Comparison of ENCODE assay signal across 2 cellular contexts in the genomic region with DNA sequence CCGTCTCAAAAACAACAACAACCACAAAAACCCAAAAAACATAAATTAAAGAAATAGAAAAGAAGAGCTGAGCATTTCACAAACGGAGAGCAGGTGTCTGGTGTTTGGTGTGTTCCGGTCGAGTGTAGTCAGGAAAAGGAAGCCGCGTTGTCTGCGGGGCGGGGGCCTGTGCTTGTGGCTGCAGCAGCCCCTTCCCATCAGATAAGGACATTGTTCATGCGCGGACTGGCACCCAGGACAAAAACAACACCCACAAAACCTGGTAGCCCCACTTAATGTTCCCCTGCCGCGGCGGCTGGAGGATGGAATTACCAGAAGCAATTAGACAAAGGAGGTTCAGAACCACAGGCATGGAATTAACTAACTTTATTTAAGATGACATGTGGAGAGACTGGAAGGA.
TF ChIP-seq lines count a peak whose summit lies in the region.

No MANE protein-coding gene starts in this region.

TF ChIP-seq in SK-N-SH, 30 proteins besides CTCF, POLR2A, EP300 and RAD21 (continued from another document):
- TF ChIP-seq, protein P1, sequence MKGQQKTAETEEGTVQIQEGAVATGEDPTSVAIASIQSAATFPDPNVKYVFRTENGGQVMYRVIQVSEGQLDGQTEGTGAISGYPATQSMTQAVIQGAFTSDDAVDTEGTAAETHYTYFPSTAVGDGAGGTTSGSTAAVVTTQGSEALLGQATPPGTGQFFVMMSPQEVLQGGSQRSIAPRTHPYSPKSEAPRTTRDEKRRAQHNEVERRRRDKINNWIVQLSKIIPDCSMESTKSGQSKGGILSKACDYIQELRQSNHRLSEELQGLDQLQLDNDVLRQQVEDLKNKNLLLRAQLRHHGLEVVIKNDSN (IDR thresholded peaks at IDR 0.05; ENCODE audit: borderline replicate concordance, low read depth): no peak
- TF ChIP-seq, protein P2, sequence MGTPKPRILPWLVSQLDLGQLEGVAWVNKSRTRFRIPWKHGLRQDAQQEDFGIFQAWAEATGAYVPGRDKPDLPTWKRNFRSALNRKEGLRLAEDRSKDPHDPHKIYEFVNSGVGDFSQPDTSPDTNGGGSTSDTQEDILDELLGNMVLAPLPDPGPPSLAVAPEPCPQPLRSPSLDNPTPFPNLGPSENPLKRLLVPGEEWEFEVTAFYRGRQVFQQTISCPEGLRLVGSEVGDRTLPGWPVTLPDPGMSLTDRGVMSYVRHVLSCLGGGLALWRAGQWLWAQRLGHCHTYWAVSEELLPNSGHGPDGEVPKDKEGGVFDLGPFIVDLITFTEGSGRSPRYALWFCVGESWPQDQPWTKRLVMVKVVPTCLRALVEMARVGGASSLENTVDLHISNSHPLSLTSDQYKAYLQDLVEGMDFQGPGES (IDR thresholded peaks at IDR 0.05; ENCODE audit: low read depth, low read length): no peak
- TF ChIP-seq TAF1 (IDR thresholded peaks at IDR 0.05; ENCODE audit: borderline replicate concordance, low read depth, low read length): no peak
- no peak for TF ChIP-seq RCOR1 (IDR thresholded peaks at IDR 0.05; ENCODE audit: low read length)
- TF ChIP-seq, protein P3, sequence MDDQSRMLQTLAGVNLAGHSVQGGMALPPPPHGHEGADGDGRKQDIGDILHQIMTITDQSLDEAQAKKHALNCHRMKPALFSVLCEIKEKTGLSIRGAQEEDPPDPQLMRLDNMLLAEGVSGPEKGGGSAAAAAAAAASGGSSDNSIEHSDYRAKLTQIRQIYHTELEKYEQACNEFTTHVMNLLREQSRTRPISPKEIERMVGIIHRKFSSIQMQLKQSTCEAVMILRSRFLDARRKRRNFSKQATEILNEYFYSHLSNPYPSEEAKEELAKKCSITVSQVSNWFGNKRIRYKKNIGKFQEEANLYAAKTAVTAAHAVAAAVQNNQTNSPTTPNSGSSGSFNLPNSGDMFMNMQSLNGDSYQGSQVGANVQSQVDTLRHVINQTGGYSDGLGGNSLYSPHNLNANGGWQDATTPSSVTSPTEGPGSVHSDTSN (IDR thresholded peaks at IDR 0.05): no peak
- no peak for TF ChIP-seq SMC3 (IDR thresholded peaks at IDR 0.05; ENCODE audit: low read depth, low read length)
- TF ChIP-seq, protein P4, sequence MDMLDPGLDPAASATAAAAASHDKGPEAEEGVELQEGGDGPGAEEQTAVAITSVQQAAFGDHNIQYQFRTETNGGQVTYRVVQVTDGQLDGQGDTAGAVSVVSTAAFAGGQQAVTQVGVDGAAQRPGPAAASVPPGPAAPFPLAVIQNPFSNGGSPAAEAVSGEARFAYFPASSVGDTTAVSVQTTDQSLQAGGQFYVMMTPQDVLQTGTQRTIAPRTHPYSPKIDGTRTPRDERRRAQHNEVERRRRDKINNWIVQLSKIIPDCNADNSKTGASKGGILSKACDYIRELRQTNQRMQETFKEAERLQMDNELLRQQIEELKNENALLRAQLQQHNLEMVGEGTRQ (IDR thresholded peaks at IDR 0.05; ENCODE audit: borderline replicate concordance, low read depth, low read length): no peak
- no peak for TF ChIP-seq TCF12 (IDR thresholded peaks at IDR 0.05)

TF ChIP-seq in SK-N-SH treated with all-trans-retinoic acid at 6 μM for 48 hours, 23 proteins besides CTCF, POLR2A, EP300 and RAD21 (continued from another document):
- TF ChIP-seq, protein P5, sequence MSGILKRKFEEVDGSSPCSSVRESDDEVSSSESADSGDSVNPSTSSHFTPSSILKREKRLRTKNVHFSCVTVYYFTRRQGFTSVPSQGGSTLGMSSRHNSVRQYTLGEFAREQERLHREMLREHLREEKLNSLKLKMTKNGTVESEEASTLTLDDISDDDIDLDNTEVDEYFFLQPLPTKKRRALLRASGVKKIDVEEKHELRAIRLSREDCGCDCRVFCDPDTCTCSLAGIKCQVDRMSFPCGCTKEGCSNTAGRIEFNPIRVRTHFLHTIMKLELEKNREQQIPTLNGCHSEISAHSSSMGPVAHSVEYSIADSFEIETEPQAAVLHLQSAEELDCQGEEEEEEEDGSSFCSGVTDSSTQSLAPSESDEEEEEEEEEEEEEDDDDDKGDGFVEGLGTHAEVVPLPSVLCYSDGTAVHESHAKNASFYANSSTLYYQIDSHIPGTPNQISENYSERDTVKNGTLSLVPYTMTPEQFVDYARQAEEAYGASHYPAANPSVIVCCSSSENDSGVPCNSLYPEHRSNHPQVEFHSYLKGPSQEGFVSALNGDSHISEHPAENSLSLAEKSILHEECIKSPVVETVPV (CRISPR knock-in tag; IDR thresholded peaks at IDR 0.05): no peak
- TF ChIP-seq ZFP3 (CRISPR knock-in tag; IDR thresholded peaks at IDR 0.05) (no peak), ZNF70 (CRISPR knock-in tag; IDR thresholded peaks at IDR 0.05) (no peak), ESRRG (CRISPR knock-in tag; IDR thresholded peaks at IDR 0.05) (no peak), CSDC2 (CRISPR knock-in tag; IDR thresholded peaks at IDR 0.05) (no peak), OSR1 (CRISPR knock-in tag; IDR thresholded peaks at IDR 0.05) (no peak), TOX (CRISPR knock-in tag; IDR thresholded peaks at IDR 0.05; ENCODE audit: borderline replicate concordance) (no peak), ZC3H10 (CRISPR knock-in tag; IDR thresholded peaks at IDR 0.05) (no peak), ZNF565 (CRISPR knock-in tag; conservative IDR thresholded peaks at IDR 0.05; ENCODE audit: low read depth) (no peak)
TF ChIP-seq in SK-N-SH treated with all-trans-retinoic acid at 6 μM for 48 hours: peak in this region for 0.
